ENCODE assay signal across 3 cellular contexts in the genomic region with DNA sequence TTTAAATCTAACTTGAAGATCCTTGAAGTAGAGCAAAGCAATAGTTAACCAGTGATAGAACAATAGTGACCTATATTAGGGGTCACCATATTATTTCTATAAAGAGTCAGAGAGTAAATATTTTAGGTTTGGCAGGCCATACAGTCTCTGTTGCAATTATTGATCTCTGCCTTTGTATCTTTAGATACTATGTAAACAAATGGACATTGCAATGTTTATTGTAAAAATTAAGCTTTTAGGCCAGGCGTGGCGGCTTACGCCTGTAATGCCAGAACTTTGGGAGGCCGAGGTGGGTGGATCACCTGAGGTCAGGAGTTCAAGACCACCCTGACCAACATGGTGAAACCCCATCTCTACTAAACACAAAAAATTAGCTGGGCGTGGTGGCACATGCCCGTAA.
DNase-seq lines count a peak whose midpoint lies in the region; ATAC-seq, FAIRE-seq and TF ChIP-seq lines count a peak whose summit lies in the region.
"Not testable (repeated sequence)": the region's sequence is repeated elsewhere in the genome, so short reads cannot be mapped to it uniquely, and the experiment has no call there.

No MANE protein-coding gene starts in this region.

- H3K9ac ChIP-seq in astrocyte (ENCODE audit: low read length); HepG2 (ENCODE audit: insufficient read depth, low read depth, low read length): not testable (repeated sequence)

- TF ChIP-seq POLR2A in HepG2 (IDR thresholded peaks at IDR 0.05; ENCODE audit: insufficient read depth in 1 of 2, low read depth in 2 of 2, low read length in 2 of 2): not testable (repeated sequence)

- H4K20me1 ChIP-seq in astrocyte (ENCODE audit: insufficient read depth, low read length); HepG2 (ENCODE audit: insufficient read depth, low read length): not testable (repeated sequence)

- BruUV-seq in HepG2 (replicated peaks; lab: Mats Ljungman, UMichigan): not testable (repeated sequence)

- H3K4me1 ChIP-seq in astrocyte (ENCODE audit: insufficient read depth, low read length); HepG2 (ENCODE audit: insufficient read depth, low read length): not testable (repeated sequence)

- not testable (repeated sequence) for H3K4me3 Mint-ChIP-seq in astrocyte (ENCODE audit: unreplicated experiment)

- not testable (repeated sequence) for H2AFZ ChIP-seq in astrocyte (ENCODE audit: low read depth, low read length); HepG2 (ENCODE audit: low read length)

- H3K9me3 Mint-ChIP-seq in astrocyte (ENCODE audit: unreplicated experiment): not testable (repeated sequence)

- not testable (repeated sequence) for FAIRE-seq in astrocyte (lab: Jason Lieb, UNC); HepG2 (lab: Jason Lieb, UNC)

- not testable (repeated sequence) for H3K27ac ChIP-seq in astrocyte (ENCODE audit: low read depth, low read length); HepG2 (ENCODE audit: extremely low read length, insufficient read depth, low read length)

- ATAC-seq in HepG2: peak; percentile 77

- not testable (repeated sequence) for H3K4me3 ChIP-seq in astrocyte (ENCODE audit: insufficient read depth, low read depth, low read length); HepG2 (replicated peaks in 1 of 3; ENCODE audit: insufficient read depth in 1 of 3, low read depth in 2 of 3, low read length in 3 of 3)

- not testable (repeated sequence) for H3K27me3 Mint-ChIP-seq in astrocyte (ENCODE audit: low read depth, unreplicated experiment)

- in situ Hi-C loops in HepG2 (cut with HindIII; ENCODE audit: extremely low pct_ligation_motif_present, low pct_unique_long_range_greater_than_20kb): not testable (repeated sequence)

- not testable (repeated sequence) for TF ChIP-seq EP300 in HepG2 (IDR thresholded peaks at IDR 0.05; ENCODE audit: low read depth in 2 of 2, low read length in 2 of 2); HepG2 (CRISPR knock-in tag; IDR thresholded peaks at IDR 0.05; ENCODE audit: borderline replicate concordance)

- H3K9me3 ChIP-seq in astrocyte (ENCODE audit: insufficient read depth, low read depth, low read length); HepG2 (ENCODE audit: low read length): not testable (repeated sequence)

- POLR2A ChIA-PET in HepG2 (lab: Yijun Ruan, JAX): not testable (repeated sequence)

- H3K4me1 Mint-ChIP-seq in astrocyte (ENCODE audit: low read depth, unreplicated experiment): not testable (repeated sequence)

- H3K36me3 Mint-ChIP-seq in astrocyte (ENCODE audit: low read depth, unreplicated experiment): not testable (repeated sequence)

- H3K27me3 ChIP-seq in astrocyte (ENCODE audit: insufficient read depth, low read length); HepG2 (ENCODE audit: control insufficient read depth in 1 of 2, insufficient read depth in 2 of 2, low read length in 2 of 2): not testable (repeated sequence)

- H3K79me2 ChIP-seq in astrocyte (ENCODE audit: insufficient read depth, low read length); HepG2 (ENCODE audit: insufficient read depth, low read length): not testable (repeated sequence)

- not testable (repeated sequence) for H3K36me3 ChIP-seq in astrocyte (ENCODE audit: insufficient read depth, low read length); HepG2 (replicated peaks in 1 of 2; ENCODE audit: control insufficient read depth in 1 of 2, insufficient read depth in 2 of 2, low read length in 2 of 2)

- CTCF ChIA-PET in HepG2 (lab: Yijun Ruan, JAX; ENCODE audit: low intra/inter-chr PET ratio, low total read pairs): not testable (repeated sequence)

- intact Hi-C loops in HepG2 (cut with micrococcal nuclease; ENCODE audit: unreplicated experiment): not testable (repeated sequence)

- not testable (repeated sequence) for H3K4me2 ChIP-seq in astrocyte (ENCODE audit: low read length); HepG2 (ENCODE audit: low read depth, low read length)

- TF ChIP-seq RAD21 in HepG2 (CRISPR knock-in tag; IDR thresholded peaks at IDR 0.05): not testable (repeated sequence)

- peak; percentile 31 for DNase-seq in NCI-H146 (lab: John Stamatoyannopoulos, UW)
- not testable (repeated sequence) for DNase-seq in astrocyte (ENCODE audit: low read depth)
- DNase-seq in HepG2 (ENCODE audit: low spot score): peak; percentile 15

- not testable (repeated sequence) for TF ChIP-seq CTCF in astrocyte (IDR thresholded peaks at IDR 0.05; ENCODE audit: insufficient read depth, low read depth, low read length); HepG2 (CRISPR knock-in tag; IDR thresholded peaks at IDR 0.05)

- 90% methylated on average over 6 of the region's 6 CpGs for WGBS in HepG2 (ENCODE audit: low lambda C conversion rate)

- peak overlapping the region; percentile 6 for H3K27ac Mint-ChIP-seq in astrocyte (ENCODE audit: unreplicated experiment)

TF ChIP-seq in HepG2, 621 proteins besides CTCF, POLR2A, EP300 and RAD21 (continues in another document):
- TF ChIP-seq, protein P1, sequence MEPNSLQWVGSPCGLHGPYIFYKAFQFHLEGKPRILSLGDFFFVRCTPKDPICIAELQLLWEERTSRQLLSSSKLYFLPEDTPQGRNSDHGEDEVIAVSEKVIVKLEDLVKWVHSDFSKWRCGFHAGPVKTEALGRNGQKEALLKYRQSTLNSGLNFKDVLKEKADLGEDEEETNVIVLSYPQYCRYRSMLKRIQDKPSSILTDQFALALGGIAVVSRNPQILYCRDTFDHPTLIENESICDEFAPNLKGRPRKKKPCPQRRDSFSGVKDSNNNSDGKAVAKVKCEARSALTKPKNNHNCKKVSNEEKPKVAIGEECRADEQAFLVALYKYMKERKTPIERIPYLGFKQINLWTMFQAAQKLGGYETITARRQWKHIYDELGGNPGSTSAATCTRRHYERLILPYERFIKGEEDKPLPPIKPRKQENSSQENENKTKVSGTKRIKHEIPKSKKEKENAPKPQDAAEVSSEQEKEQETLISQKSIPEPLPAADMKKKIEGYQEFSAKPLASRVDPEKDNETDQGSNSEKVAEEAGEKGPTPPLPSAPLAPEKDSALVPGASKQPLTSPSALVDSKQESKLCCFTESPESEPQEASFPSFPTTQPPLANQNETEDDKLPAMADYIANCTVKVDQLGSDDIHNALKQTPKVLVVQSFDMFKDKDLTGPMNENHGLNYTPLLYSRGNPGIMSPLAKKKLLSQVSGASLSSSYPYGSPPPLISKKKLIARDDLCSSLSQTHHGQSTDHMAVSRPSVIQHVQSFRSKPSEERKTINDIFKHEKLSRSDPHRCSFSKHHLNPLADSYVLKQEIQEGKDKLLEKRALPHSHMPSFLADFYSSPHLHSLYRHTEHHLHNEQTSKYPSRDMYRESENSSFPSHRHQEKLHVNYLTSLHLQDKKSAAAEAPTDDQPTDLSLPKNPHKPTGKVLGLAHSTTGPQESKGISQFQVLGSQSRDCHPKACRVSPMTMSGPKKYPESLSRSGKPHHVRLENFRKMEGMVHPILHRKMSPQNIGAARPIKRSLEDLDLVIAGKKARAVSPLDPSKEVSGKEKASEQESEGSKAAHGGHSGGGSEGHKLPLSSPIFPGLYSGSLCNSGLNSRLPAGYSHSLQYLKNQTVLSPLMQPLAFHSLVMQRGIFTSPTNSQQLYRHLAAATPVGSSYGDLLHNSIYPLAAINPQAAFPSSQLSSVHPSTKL (CRISPR knock-in tag; IDR thresholded peaks at IDR 0.05): 0 out of 2 replicates have a peak, but pooled peaks have one; percentile 36
- peak; percentile 34; the same call in 1 of the 2 replicates for TF ChIP-seq KDM1A (CRISPR knock-in tag; IDR thresholded peaks at IDR 0.05)
- TF ChIP-seq NR2F6 (IDR thresholded peaks at IDR 0.05): peak; percentile 80
- 0 out of 2 replicates have a peak, but pooled peaks have one; percentile 44 for TF ChIP-seq NR2F6 (CRISPR knock-in tag; IDR thresholded peaks at IDR 0.05)
- TF ChIP-seq, protein P2, sequence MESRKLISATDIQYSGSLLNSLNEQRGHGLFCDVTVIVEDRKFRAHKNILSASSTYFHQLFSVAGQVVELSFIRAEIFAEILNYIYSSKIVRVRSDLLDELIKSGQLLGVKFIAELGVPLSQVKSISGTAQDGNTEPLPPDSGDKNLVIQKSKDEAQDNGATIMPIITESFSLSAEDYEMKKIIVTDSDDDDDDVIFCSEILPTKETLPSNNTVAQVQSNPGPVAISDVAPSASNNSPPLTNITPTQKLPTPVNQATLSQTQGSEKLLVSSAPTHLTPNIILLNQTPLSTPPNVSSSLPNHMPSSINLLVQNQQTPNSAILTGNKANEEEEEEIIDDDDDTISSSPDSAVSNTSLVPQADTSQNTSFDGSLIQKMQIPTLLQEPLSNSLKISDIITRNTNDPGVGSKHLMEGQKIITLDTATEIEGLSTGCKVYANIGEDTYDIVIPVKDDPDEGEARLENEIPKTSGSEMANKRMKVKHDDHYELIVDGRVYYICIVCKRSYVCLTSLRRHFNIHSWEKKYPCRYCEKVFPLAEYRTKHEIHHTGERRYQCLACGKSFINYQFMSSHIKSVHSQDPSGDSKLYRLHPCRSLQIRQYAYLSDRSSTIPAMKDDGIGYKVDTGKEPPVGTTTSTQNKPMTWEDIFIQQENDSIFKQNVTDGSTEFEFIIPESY (CRISPR knock-in tag; IDR thresholded peaks at IDR 0.05): peak; percentile 95
- TF ChIP-seq CEBPG (CRISPR knock-in tag; IDR thresholded peaks at IDR 0.05): peak; percentile 36; the same call in 1 of the 2 replicates
- peak; percentile 34; the same call in 1 of the 2 replicates for TF ChIP-seq NCOA2 (CRISPR knock-in tag; IDR thresholded peaks at IDR 0.05)
- TF ChIP-seq FOXA3 (CRISPR knock-in tag; IDR thresholded peaks at IDR 0.05): peak; percentile 28; the same call in 1 of the 2 replicates
- peak; percentile 34; the same call in 1 of the 2 replicates for TF ChIP-seq TBX3 (IDR thresholded peaks at IDR 0.05; ENCODE audit: borderline replicate concordance)
- peak; percentile 65; the same call in 1 of the 2 replicates for TF ChIP-seq SOX5 (CRISPR knock-in tag; IDR thresholded peaks at IDR 0.05; ENCODE audit: borderline replicate concordance)
- 0 out of 2 replicates have a peak, but pooled peaks have one; percentile 40 for TF ChIP-seq NR2F2 (IDR thresholded peaks at IDR 0.05; ENCODE audit: borderline replicate concordance, low read depth)
- TF ChIP-seq SOX13, SOX6 (IDR thresholded peaks at IDR 0.05): not testable (repeated sequence)
- peak in 1 of 2 experiments; percentile 87; a peak in 2 of 4 replicates for TF ChIP-seq SOX13 (CRISPR knock-in tag; conservative IDR thresholded peaks at IDR 0.05 in 1 of 2, IDR thresholded peaks at IDR 0.05 in 1 of 2)
- peak; percentile 88 for TF ChIP-seq SOX6 (CRISPR knock-in tag; IDR thresholded peaks at IDR 0.05)
- 0 out of 2 replicates have a peak, but pooled peaks have one; percentile 15 for TF ChIP-seq MIXL1 (CRISPR knock-in tag; IDR thresholded peaks at IDR 0.05)
- TF ChIP-seq GATAD2A (CRISPR knock-in tag; IDR thresholded peaks at IDR 0.05): peak; percentile 53
- peak; percentile 48 for TF ChIP-seq SALL1 (CRISPR knock-in tag; IDR thresholded peaks at IDR 0.05)
